ENCODE assay signal across 18 cellular contexts in genomic region chr6:42380208-42380979, GRCh38.
A peak's percentile ranks its signal among the peaks of the same experiment; 100 is the strongest.
DNase-seq lines count a peak whose midpoint lies in the region; ATAC-seq and TF ChIP-seq lines count a peak whose summit lies in the region.
"Had no signal": no experiment of that assay in that cellular context is flagged by ENCODE, and none has a peak within 500 bp of the region (broad histone marks: within the 10 kb centered on the region; RNA-seq: fewer than 3 reads in every experiment).

No MANE protein-coding gene starts in this region.

- intact Hi-C loops in natural killer cell (cut with micrococcal nuclease): no loop called here

- no peak for TF ChIP-seq CTCF in RWPE1 (conservative IDR thresholded peaks at IDR 0.05; ENCODE audit: low read depth)
- no peak for TF ChIP-seq CTCF in natural killer cell (IDR thresholded peaks at IDR 0.05)

- peaks cover 17% of the 10 kb centered on the region for H3K36me3 Mint-ChIP-seq in activated CD8-positive, alpha-beta memory T cell treated with anti-CD3 and anti-CD28 coated beads, Interleukin-2, amount 10 ng/mL, durations not matched to agents 7 days and 5 days
- H3K36me3 Mint-ChIP-seq in activated naive CD8-positive, alpha-beta T cell treated with anti-CD3 and anti-CD28 coated beads, Interleukin-2, amount 10 ng/mL, durations not matched to agents 7 days and 5 days: peaks cover 16% of the 10 kb centered on the region
- no peaks in the 10 kb centered on the region for H3K36me3 Mint-ChIP-seq in natural killer cell

- no peak overlapping the region for H3K4me3 Mint-ChIP-seq in activated CD8-positive, alpha-beta memory T cell treated with anti-CD3 and anti-CD28 coated beads, Interleukin-2, amount 10 ng/mL, durations not matched to agents 7 days and 5 days
- H3K4me3 Mint-ChIP-seq in activated naive CD8-positive, alpha-beta T cell treated with anti-CD3 and anti-CD28 coated beads, Interleukin-2, amount 10 ng/mL, durations not matched to agents 7 days and 5 days: no peak overlapping the region
- no peak overlapping the region for H3K4me3 Mint-ChIP-seq in natural killer cell

- POLR2A ChIA-PET in RWPE1 (lab: Yijun Ruan, JAX; ENCODE audit: low non-redundant PET): no interaction called here
- POLR2A ChIA-PET in activated naive CD8-positive, alpha-beta T cell treated with anti-CD3 and anti-CD28 coated beads, Interleukin-2, amount 10 ng/mL, durations not matched to agents 7 days and 5 days (lab: Charles Lee): interaction anchor here (1.5 kb wide), 1 partner anchor 13 kb away, joined by 5 read pairs; no protein-coding TSS in a partner anchor

- no peaks in the 10 kb centered on the region for H3K27me3 Mint-ChIP-seq in activated CD8-positive, alpha-beta memory T cell treated with anti-CD3 and anti-CD28 coated beads, Interleukin-2, amount 10 ng/mL, durations not matched to agents 7 days and 5 days
- no peaks in the 10 kb centered on the region for H3K27me3 Mint-ChIP-seq in activated naive CD8-positive, alpha-beta T cell treated with anti-CD3 and anti-CD28 coated beads, Interleukin-2, amount 10 ng/mL, durations not matched to agents 7 days and 5 days
- no peaks in the 10 kb centered on the region for H3K27me3 Mint-ChIP-seq in natural killer cell (ENCODE audit: low read depth in 2 of 2)

- peak overlapping the region; percentile 41 for H3K27ac Mint-ChIP-seq in activated CD8-positive, alpha-beta memory T cell treated with anti-CD3 and anti-CD28 coated beads, Interleukin-2, amount 10 ng/mL, durations not matched to agents 7 days and 5 days
- peak overlapping the region; percentile 46 for H3K27ac Mint-ChIP-seq in activated naive CD8-positive, alpha-beta T cell treated with anti-CD3 and anti-CD28 coated beads, Interleukin-2, amount 10 ng/mL, durations not matched to agents 7 days and 5 days
- H3K27ac Mint-ChIP-seq in natural killer cell: peak overlapping the region; percentile 36 to 50

- DNase-seq in activated CD8-positive, alpha-beta memory T cell treated with anti-CD3 and anti-CD28 coated beads, Interleukin-2, amount 10 ng/mL, durations not matched to agents 7 days and 5 days: no peak
- DNase-seq in activated CD8-positive, alpha-beta memory T cell treated with anti-CD3 and anti-CD28 coated beads, Interleukin-2, amount 50 U/mL, for 48 hours: no peak
- DNase-seq in RWPE1 (ENCODE audit: low spot score): no peak
- no peak for DNase-seq in activated naive CD8-positive, alpha-beta T cell treated with anti-CD3 and anti-CD28 coated beads, Interleukin-2, amount 10 ng/mL, durations not matched to agents 7 days and 5 days
- DNase-seq in natural killer cell: no peak
- DNase-seq in mesenteric fat pad (ENCODE audit: low spot score): no peak
- DNase-seq: hypothalamus, KG1, NCI-H1092 treated with DMSO at 0.1 percent for 48 hours, NCI-H748 treated with DMSO at 0.1 percent for 48 hours, PC-9, SK-N-SH, spleen had no signal

- H3K27ac ChIP-seq in RWPE1: peak overlapping the region; percentile 33
- H3K27ac ChIP-seq: HL-60, PC-9, vagina, VCaP had no signal

- CTCF ChIA-PET in activated CD8-positive, alpha-beta memory T cell treated with anti-CD3 and anti-CD28 coated beads, Interleukin-2, amount 10 ng/mL, durations not matched to agents 7 days and 5 days (lab: Charles Lee): no interaction called here
- CTCF ChIA-PET in RWPE1 (lab: Yijun Ruan, JAX): interaction anchor here (0.6 kb wide), 1 partner anchor 22 kb away, joined by 3 read pairs; no protein-coding TSS in a partner anchor

- no peak for ATAC-seq in activated CD8-positive, alpha-beta memory T cell treated with anti-CD3 and anti-CD28 coated beads, Interleukin-2, amount 10 ng/mL, durations not matched to agents 7 days and 5 days
- ATAC-seq in activated naive CD8-positive, alpha-beta T cell treated with anti-CD3 and anti-CD28 coated beads, Interleukin-2, amount 10 ng/mL, durations not matched to agents 7 days and 5 days (ENCODE audit: low read depth): no peak
- peak in 1 of 3 donors; percentile 67 for ATAC-seq in natural killer cell
- no peak for ATAC-seq in HG02759 (IDR thresholded peaks at IDR 0.05; ENCODE audit: unreplicated experiment)
- no peak for ATAC-seq in HG02970 (IDR thresholded peaks at IDR 0.05; ENCODE audit: low FRiP score, unreplicated experiment)

- H3K4me1 Mint-ChIP-seq in activated CD8-positive, alpha-beta memory T cell treated with anti-CD3 and anti-CD28 coated beads, Interleukin-2, amount 10 ng/mL, durations not matched to agents 7 days and 5 days: peaks cover 89% of the 10 kb centered on the region
- peaks cover 52% of the 10 kb centered on the region for H3K4me1 Mint-ChIP-seq in activated naive CD8-positive, alpha-beta T cell treated with anti-CD3 and anti-CD28 coated beads, Interleukin-2, amount 10 ng/mL, durations not matched to agents 7 days and 5 days
- H3K4me1 Mint-ChIP-seq in natural killer cell: peaks cover 52 to 55% of the 10 kb centered on the region in 2 donors

- no peaks in the 10 kb centered on the region for H3K9me3 Mint-ChIP-seq in activated CD8-positive, alpha-beta memory T cell treated with anti-CD3 and anti-CD28 coated beads, Interleukin-2, amount 10 ng/mL, durations not matched to agents 7 days and 5 days (ENCODE audit: low read depth)
- no peaks in the 10 kb centered on the region for H3K9me3 Mint-ChIP-seq in activated naive CD8-positive, alpha-beta T cell treated with anti-CD3 and anti-CD28 coated beads, Interleukin-2, amount 10 ng/mL, durations not matched to agents 7 days and 5 days
- no peaks in the 10 kb centered on the region for H3K9me3 Mint-ChIP-seq in natural killer cell
